1 cellular context compared by ENCODE assay signal in genomic region chr7:156949541-156950380, GRCh38.
TF ChIP-seq lines count a peak whose summit lies in the region.

TSS of gene NOM1 (plus strand) at chr7:156949712. CDS start at chr7:156949738, 26 bp downstream.

TF ChIP-seq in K562, 482 proteins besides CTCF, POLR2A, EP300 and RAD21 (continued from another document and continues in another):
- TF ChIP-seq, protein P1, sequence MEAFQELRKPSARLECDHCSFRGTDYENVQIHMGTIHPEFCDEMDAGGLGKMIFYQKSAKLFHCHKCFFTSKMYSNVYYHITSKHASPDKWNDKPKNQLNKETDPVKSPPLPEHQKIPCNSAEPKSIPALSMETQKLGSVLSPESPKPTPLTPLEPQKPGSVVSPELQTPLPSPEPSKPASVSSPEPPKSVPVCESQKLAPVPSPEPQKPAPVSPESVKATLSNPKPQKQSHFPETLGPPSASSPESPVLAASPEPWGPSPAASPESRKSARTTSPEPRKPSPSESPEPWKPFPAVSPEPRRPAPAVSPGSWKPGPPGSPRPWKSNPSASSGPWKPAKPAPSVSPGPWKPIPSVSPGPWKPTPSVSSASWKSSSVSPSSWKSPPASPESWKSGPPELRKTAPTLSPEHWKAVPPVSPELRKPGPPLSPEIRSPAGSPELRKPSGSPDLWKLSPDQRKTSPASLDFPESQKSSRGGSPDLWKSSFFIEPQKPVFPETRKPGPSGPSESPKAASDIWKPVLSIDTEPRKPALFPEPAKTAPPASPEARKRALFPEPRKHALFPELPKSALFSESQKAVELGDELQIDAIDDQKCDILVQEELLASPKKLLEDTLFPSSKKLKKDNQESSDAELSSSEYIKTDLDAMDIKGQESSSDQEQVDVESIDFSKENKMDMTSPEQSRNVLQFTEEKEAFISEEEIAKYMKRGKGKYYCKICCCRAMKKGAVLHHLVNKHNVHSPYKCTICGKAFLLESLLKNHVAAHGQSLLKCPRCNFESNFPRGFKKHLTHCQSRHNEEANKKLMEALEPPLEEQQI (IDR thresholded peaks at IDR 0.05), result no peak
- peak; percentile 35; the same call in 1 of the 2 replicates for TF ChIP-seq BRD4 (IDR thresholded peaks at IDR 0.05)
- peak; percentile 53; the same call in 1 of the 2 replicates for TF ChIP-seq RNF2 (IDR thresholded peaks at IDR 0.05)
- TF ChIP-seq CHD1 (IDR thresholded peaks at IDR 0.05; ENCODE audit: low read length), result peak; percentile 71
- TF ChIP-seq, protein P2, sequence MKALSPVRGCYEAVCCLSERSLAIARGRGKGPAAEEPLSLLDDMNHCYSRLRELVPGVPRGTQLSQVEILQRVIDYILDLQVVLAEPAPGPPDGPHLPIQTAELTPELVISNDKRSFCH (CRISPR knock-in tag; IDR thresholded peaks at IDR 0.05), result no peak
- TF ChIP-seq, protein P2 (tag; IDR thresholded peaks at IDR 0.05), result no peak
- no peak for TF ChIP-seq OTX1 (CRISPR knock-in tag; IDR thresholded peaks at IDR 0.05)
- peak; percentile 83 for TF ChIP-seq VEZF1 (CRISPR knock-in tag; IDR thresholded peaks at IDR 0.05)
- TF ChIP-seq, protein P3, sequence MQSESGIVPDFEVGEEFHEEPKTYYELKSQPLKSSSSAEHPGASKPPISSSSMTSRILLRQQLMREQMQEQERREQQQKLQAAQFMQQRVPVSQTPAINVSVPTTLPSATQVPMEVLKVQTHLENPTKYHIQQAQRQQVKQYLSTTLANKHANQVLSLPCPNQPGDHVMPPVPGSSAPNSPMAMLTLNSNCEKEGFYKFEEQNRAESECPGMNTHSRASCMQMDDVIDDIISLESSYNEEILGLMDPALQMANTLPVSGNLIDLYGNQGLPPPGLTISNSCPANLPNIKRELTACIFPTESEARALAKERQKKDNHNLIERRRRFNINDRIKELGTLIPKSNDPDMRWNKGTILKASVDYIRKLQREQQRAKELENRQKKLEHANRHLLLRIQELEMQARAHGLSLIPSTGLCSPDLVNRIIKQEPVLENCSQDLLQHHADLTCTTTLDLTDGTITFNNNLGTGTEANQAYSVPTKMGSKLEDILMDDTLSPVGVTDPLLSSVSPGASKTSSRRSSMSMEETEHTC (IDR thresholded peaks at IDR 0.05), result no peak
- TF ChIP-seq CSDE1 (IDR thresholded peaks at IDR 0.05), result peak in 1 of 2 experiments; percentile 13; a peak in 1 of 4 replicates
- TF ChIP-seq LARP7 (IDR thresholded peaks at IDR 0.05), result 0 out of 2 replicates have a peak, but pooled peaks have one; percentile 35
- TF ChIP-seq, protein P4, sequence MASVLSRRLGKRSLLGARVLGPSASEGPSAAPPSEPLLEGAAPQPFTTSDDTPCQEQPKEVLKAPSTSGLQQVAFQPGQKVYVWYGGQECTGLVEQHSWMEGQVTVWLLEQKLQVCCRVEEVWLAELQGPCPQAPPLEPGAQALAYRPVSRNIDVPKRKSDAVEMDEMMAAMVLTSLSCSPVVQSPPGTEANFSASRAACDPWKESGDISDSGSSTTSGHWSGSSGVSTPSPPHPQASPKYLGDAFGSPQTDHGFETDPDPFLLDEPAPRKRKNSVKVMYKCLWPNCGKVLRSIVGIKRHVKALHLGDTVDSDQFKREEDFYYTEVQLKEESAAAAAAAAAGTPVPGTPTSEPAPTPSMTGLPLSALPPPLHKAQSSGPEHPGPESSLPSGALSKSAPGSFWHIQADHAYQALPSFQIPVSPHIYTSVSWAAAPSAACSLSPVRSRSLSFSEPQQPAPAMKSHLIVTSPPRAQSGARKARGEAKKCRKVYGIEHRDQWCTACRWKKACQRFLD (CRISPR knock-in tag; IDR thresholded peaks at IDR 0.05), result peak; percentile 97; the same call in 1 of the 2 replicates
- peak; percentile 70; the same call in 1 of the 2 replicates for TF ChIP-seq TGIF2 (CRISPR knock-in tag; IDR thresholded peaks at IDR 0.05)
- peak; percentile 76 for TF ChIP-seq CCNT2 (IDR thresholded peaks at IDR 0.05; ENCODE audit: borderline replicate concordance, extremely low read depth, insufficient read length, low read depth, low read length)
- TF ChIP-seq TAF1 (IDR thresholded peaks at IDR 0.05; ENCODE audit: control insufficient read depth, extremely low read depth, insufficient read depth, low read length, severe bottlenecking), result peak; percentile 100
- TF ChIP-seq TCF7L2 (IDR thresholded peaks at IDR 0.05; ENCODE audit: low read depth, low read length), result 0 out of 2 replicates have a peak, but pooled peaks have one; percentile 40
- no peak for TF ChIP-seq RAD51 (IDR thresholded peaks at IDR 0.05; ENCODE audit: borderline replicate concordance, low read depth)
- peak in 1 of 2 experiments; percentile 44; a peak in 1 of 4 replicates for TF ChIP-seq ZMIZ1 (IDR thresholded peaks at IDR 0.05; ENCODE audit: low read depth in 2 of 2, low read length in 2 of 2)
- TF ChIP-seq ZKSCAN1 (IDR thresholded peaks at IDR 0.05; ENCODE audit: low read depth, low read length), result peak; percentile 59; the same call in 1 of the 2 replicates
- TF ChIP-seq RBBP5 (IDR thresholded peaks at IDR 0.05; ENCODE audit: borderline replicate concordance, insufficient read depth, low read length, poor library complexity, severe bottlenecking), result peak; percentile 100
- no peak; the same call in 1 of the 2 replicates for TF ChIP-seq ZNF12 (CRISPR knock-in tag; IDR thresholded peaks at IDR 0.05)
- peak in 1 of 2 experiments; percentile 79; a peak in 2 of 4 replicates for TF ChIP-seq FOXA3 (CRISPR knock-in tag; conservative IDR thresholded peaks at IDR 0.05 in 1 of 2, IDR thresholded peaks at IDR 0.05 in 1 of 2)
- no peak for TF ChIP-seq ZNF561 (CRISPR knock-in tag; conservative IDR thresholded peaks at IDR 0.05)
- TF ChIP-seq IRF2 (CRISPR knock-in tag; IDR thresholded peaks at IDR 0.05), result peak; percentile 81; the same call in 1 of the 2 replicates
- TF ChIP-seq SMAD2 (IDR thresholded peaks at IDR 0.05; ENCODE audit: low read depth, low read length), result no peak
- no peak for TF ChIP-seq ZBTB8A (IDR thresholded peaks at IDR 0.05; ENCODE audit: partially characterized antibody)
- TF ChIP-seq ELK3 (CRISPR knock-in tag; IDR thresholded peaks at IDR 0.05), result no peak
- peak; percentile 84 for TF ChIP-seq FIP1L1 (IDR thresholded peaks at IDR 0.05; ENCODE audit: low read depth, low read length, poor library complexity, severe bottlenecking)
- no peak for TF ChIP-seq ZNF696 (CRISPR knock-in tag; conservative IDR thresholded peaks at IDR 0.05)
- TF ChIP-seq, protein P5, sequence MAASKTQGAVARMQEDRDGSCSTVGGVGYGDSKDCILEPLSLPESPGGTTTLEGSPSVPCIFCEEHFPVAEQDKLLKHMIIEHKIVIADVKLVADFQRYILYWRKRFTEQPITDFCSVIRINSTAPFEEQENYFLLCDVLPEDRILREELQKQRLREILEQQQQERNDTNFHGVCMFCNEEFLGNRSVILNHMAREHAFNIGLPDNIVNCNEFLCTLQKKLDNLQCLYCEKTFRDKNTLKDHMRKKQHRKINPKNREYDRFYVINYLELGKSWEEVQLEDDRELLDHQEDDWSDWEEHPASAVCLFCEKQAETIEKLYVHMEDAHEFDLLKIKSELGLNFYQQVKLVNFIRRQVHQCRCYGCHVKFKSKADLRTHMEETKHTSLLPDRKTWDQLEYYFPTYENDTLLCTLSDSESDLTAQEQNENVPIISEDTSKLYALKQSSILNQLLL (CRISPR knock-in tag; IDR thresholded peaks at IDR 0.05; ENCODE audit: borderline replicate concordance), result no peak
- peak in 1 of 2 experiments; percentile 92; a peak in 2 of 4 replicates for TF ChIP-seq KDM4B (IDR thresholded peaks at IDR 0.05; ENCODE audit: borderline replicate concordance in 2 of 2, low read depth in 1 of 2)
- TF ChIP-seq, protein P6, sequence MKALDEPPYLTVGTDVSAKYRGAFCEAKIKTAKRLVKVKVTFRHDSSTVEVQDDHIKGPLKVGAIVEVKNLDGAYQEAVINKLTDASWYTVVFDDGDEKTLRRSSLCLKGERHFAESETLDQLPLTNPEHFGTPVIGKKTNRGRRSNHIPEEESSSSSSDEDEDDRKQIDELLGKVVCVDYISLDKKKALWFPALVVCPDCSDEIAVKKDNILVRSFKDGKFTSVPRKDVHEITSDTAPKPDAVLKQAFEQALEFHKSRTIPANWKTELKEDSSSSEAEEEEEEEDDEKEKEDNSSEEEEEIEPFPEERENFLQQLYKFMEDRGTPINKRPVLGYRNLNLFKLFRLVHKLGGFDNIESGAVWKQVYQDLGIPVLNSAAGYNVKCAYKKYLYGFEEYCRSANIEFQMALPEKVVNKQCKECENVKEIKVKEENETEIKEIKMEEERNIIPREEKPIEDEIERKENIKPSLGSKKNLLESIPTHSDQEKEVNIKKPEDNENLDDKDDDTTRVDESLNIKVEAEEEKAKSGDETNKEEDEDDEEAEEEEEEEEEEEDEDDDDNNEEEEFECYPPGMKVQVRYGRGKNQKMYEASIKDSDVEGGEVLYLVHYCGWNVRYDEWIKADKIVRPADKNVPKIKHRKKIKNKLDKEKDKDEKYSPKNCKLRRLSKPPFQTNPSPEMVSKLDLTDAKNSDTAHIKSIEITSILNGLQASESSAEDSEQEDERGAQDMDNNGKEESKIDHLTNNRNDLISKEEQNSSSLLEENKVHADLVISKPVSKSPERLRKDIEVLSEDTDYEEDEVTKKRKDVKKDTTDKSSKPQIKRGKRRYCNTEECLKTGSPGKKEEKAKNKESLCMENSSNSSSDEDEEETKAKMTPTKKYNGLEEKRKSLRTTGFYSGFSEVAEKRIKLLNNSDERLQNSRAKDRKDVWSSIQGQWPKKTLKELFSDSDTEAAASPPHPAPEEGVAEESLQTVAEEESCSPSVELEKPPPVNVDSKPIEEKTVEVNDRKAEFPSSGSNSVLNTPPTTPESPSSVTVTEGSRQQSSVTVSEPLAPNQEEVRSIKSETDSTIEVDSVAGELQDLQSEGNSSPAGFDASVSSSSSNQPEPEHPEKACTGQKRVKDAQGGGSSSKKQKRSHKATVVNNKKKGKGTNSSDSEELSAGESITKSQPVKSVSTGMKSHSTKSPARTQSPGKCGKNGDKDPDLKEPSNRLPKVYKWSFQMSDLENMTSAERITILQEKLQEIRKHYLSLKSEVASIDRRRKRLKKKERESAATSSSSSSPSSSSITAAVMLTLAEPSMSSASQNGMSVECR (CRISPR knock-in tag; IDR thresholded peaks at IDR 0.05), result peak; percentile 98
- no peak for TF ChIP-seq GTF3C2 (IDR thresholded peaks at IDR 0.05; ENCODE audit: borderline replicate concordance, extremely low read depth, insufficient read length)
